In genomic region chr9:34989946-34990635, GRCh38 we compare ENCODE assay signal across 1 cellular context.
TF ChIP-seq lines count a peak whose summit lies in the region.

No MANE protein-coding gene starts in this region.

TF ChIP-seq in K562, 482 proteins besides CTCF, POLR2A, EP300 and RAD21 (continued from another document):
- no peak for TF ChIP-seq KAT8 (IDR thresholded peaks at IDR 0.05; ENCODE audit: low read depth)
- TF ChIP-seq RBBP5 (IDR thresholded peaks at IDR 0.05; ENCODE audit: borderline replicate concordance, insufficient read depth, low read length, poor library complexity, severe bottlenecking) = peak; percentile 3
- TF ChIP-seq JUN (IDR thresholded peaks at IDR 0.05; ENCODE audit: borderline replicate concordance, low read depth, low read length) = no peak
- no peak for TF ChIP-seq JUN (CRISPR knock-in tag; IDR thresholded peaks at IDR 0.05; ENCODE audit: borderline replicate concordance)
- TF ChIP-seq BCL6 (CRISPR knock-in tag; IDR thresholded peaks at IDR 0.05) = no peak
- no peak for TF ChIP-seq GTF2A2 (tag; IDR thresholded peaks at IDR 0.05)
- no peak for TF ChIP-seq COPS2 (conservative IDR thresholded peaks at IDR 0.05)
- no peak for TF ChIP-seq CSDE1 (IDR thresholded peaks at IDR 0.05)
